In genomic region chr15:82540055-82540983, GRCh38 we compare ENCODE assay signal across 7 cellular contexts. TPM values are rescaled to one million over a fixed set of nuclear protein-coding genes. Genes with fewer than 3 reads are reported as not detected.
DNase-seq lines count a peak whose midpoint lies in the region; ATAC-seq, FAIRE-seq and TF ChIP-seq lines count a peak whose summit lies in the region.

Gene RPS17, minus strand, starts transcription at chr15:82540457. Its CDS starts 29 bp downstream, at chr15:82540428.

- peaks cover 3% of the 10 kb centered on the region for H3K27me3 ChIP-seq in bronchial epithelial cell (ENCODE audit: control insufficient read depth, insufficient read depth, low read length)

- peak within 1 kb of the TSS; percentile 96 for H3K4me3 Mint-ChIP-seq in T-helper 1 cell treated with Interleukin-12 subunit alpha and Interleukin-12 subunit beta and Interleukin-4 antibody, amounts not matched to agents 30 μg/mL and 1 μg/mL, for 36 hours

- no peaks in the 10 kb centered on the region for H3K9me3 ChIP-seq in kidney (ENCODE audit: control insufficient read depth in 1 of 2, low read length in 2 of 2)

- H3K9ac ChIP-seq in kidney (ENCODE audit: low read length in 2 of 2), result peak within 1 kb of the TSS; percentile 92 to 98

- TF ChIP-seq CTCF in bronchial epithelial cell (IDR thresholded peaks at IDR 0.05; ENCODE audit: insufficient read depth, low read length, severe bottlenecking) (peak; percentile 100), kidney (IDR thresholded peaks at IDR 0.05; ENCODE audit: borderline replicate concordance, extremely low read depth, insufficient read depth) (peak; percentile 84)

- intact Hi-C loops in kidney (cut with DNase I), result no loop called here

- H3K4me1 Mint-ChIP-seq in T-helper 1 cell treated with Interleukin-12 subunit alpha and Interleukin-12 subunit beta and Interleukin-4 antibody, amounts not matched to agents 30 μg/mL and 1 μg/mL, for 36 hours (ENCODE audit: low read depth), result peaks cover 26% of the 10 kb centered on the region

- ATAC-seq in GM18868 (IDR thresholded peaks at IDR 0.05; ENCODE audit: unreplicated experiment) (peak; percentile 94), HG03097 (IDR thresholded peaks at IDR 0.05; ENCODE audit: low FRiP score, unreplicated experiment) (peak; percentile 95)

- H3K27ac Mint-ChIP-seq in T-helper 1 cell treated with Interleukin-12 subunit alpha and Interleukin-12 subunit beta and Interleukin-4 antibody, amounts not matched to agents 30 μg/mL and 1 μg/mL, for 36 hours, result peak within 1 kb of the TSS; percentile 94

- peaks cover 42% of the 10 kb centered on the region for H3K36me3 Mint-ChIP-seq in T-helper 1 cell treated with Interleukin-12 subunit alpha and Interleukin-12 subunit beta and Interleukin-4 antibody, amounts not matched to agents 30 μg/mL and 1 μg/mL, for 36 hours (ENCODE audit: low read depth)

- H3K27me3 Mint-ChIP-seq in T-helper 1 cell treated with Interleukin-12 subunit alpha and Interleukin-12 subunit beta and Interleukin-4 antibody, amounts not matched to agents 30 μg/mL and 1 μg/mL, for 36 hours (ENCODE audit: low read depth), result peaks cover 4% of the 10 kb centered on the region

- peaks cover 0 to 7% of the 10 kb centered on the region in 2 donors for H3K4me1 ChIP-seq in kidney (ENCODE audit: control insufficient read depth in 1 of 2, insufficient read depth in 1 of 2, low read depth in 1 of 2, low read length in 2 of 2)

- H3K27ac ChIP-seq in kidney (ENCODE audit: low read depth in 2 of 2, low read length in 2 of 2), result peak within 1 kb of the TSS; percentile 88 to 91

- H3K36me3 ChIP-seq in bronchial epithelial cell (ENCODE audit: control insufficient read depth, insufficient read depth, low read length) (peaks cover 26% of the 10 kb centered on the region), kidney (ENCODE audit: control insufficient read depth in 1 of 2, insufficient read depth in 2 of 2, low read length in 2 of 2) (peaks cover 14 to 31% of the 10 kb centered on the region in 2 donors)

- FAIRE-seq in bronchial epithelial cell (lab: Jason Lieb, UNC) (no peak), kidney (lab: Jason Lieb, UNC) (no peak)

- H3K4me3 ChIP-seq in bronchial epithelial cell (ENCODE audit: low read depth, low read length), result peak within 1 kb of the TSS; percentile 89
- H3K4me3 ChIP-seq in kidney (ENCODE audit: low read length in 2 of 2), result peak within 1 kb of the TSS; percentile 90 to 97

- DNase-seq in bronchial epithelial cell (ENCODE audit: low read depth), result peak; percentile 82
- peak; percentile 99 for DNase-seq in kidney
- DNase-seq in stimulated activated CD4-positive, alpha-beta T cell treated with anti-CD3 and anti-CD28 coated beads, Interleukin-1b, Interleukin-23, amount 100 ng/mL, for 24 hours (ENCODE audit: low read depth in 4 of 4, low spot score in 1 of 4), result peak; percentile 95 to 98 (median 96)
- DNase-seq in NCI-H748 (lab: John Stamatoyannopoulos, UW; ENCODE audit: unreplicated experiment), result no peak

- no peaks in the 10 kb centered on the region for H3K9me3 Mint-ChIP-seq in T-helper 1 cell treated with Interleukin-12 subunit alpha and Interleukin-12 subunit beta and Interleukin-4 antibody, amounts not matched to agents 30 μg/mL and 1 μg/mL, for 36 hours

RNA-seq across cellular contexts. Expression of gene RPS17, which starts in this region (rescaled TPM):
- total RNA-seq in bronchial epithelial cell (1,868 and 3,166 TPM in 2 replicates), kidney (1,125 TPM)
- 2,465 TPM for polyA plus RNA-seq in kidney (ENCODE audit: insufficient read depth, low read depth, low replicate concordance)
